In the genomic region with DNA sequence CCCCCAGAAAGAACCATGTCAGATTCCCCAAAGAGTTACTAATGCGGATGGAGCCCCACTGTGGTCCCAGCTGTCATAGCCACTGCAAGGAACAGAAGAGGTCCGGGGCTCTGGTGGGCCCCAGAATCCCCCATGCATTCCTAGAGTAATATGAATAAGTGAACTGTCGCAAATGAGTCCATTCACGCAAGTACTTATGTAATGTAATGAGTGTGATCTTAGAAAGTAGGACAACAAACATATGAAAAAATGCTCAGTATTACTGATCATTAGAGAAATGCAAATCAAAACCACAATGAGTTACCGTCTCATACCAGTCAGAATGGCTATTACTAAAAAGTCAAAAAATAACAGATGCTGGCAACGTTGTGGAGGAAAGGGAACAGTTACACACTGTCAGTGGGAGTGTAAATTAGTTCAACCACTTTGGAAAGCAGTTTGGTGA, we compare ENCODE assay signal across 9 cellular contexts.
DNase-seq lines count a peak whose midpoint lies in the region; ATAC-seq and TF ChIP-seq lines count a peak whose summit lies in the region.
"Had no signal": no experiment of that assay in that cellular context is flagged by ENCODE, and none has a peak within 500 bp of the region (broad histone marks: within the 10 kb centered on the region; RNA-seq: fewer than 3 reads in every experiment).

No MANE protein-coding gene starts in this region.

- H3K36me3 ChIP-seq in MG63 (no peaks in the 10 kb centered on the region), Caco-2 (ENCODE audit: control insufficient read depth, insufficient read depth, low read length) (no peaks in the 10 kb centered on the region)

- H3K27me3 Mint-ChIP-seq in natural killer cell treated with Interleukin-12 subunit alpha and Interleukin-12 subunit beta and Interleukin-15 and Interleukin-18, amount 100 ng/mL, for 72 hours = peaks cover 0 to 2% of the 10 kb centered on the region in 2 donors
- H3K27me3 Mint-ChIP-seq in natural killer cell (ENCODE audit: low read depth in 2 of 2) (peaks cover 0 to 6% of the 10 kb centered on the region in 2 donors), Caco-2 (ENCODE audit: insufficient read depth, unreplicated experiment) (no peaks in the 10 kb centered on the region)
- peaks cover 18% of the 10 kb centered on the region for H3K27me3 Mint-ChIP-seq in stimulated activated naive CD8-positive, alpha-beta T cell treated with anti-CD3 and anti-CD28 coated beads, Interleukin-15, amount 100 ng/mL, for 72 hours

- no peak for DNase-seq in natural killer cell treated with Interleukin-12 subunit alpha and Interleukin-12 subunit beta and Interleukin-15 and Interleukin-18, amount 100 ng/mL, for 72 hours (ENCODE audit: low spot score)
- no peak for DNase-seq in natural killer cell
- peak in 1 of 2 donors; percentile 48 for DNase-seq in stimulated activated naive CD8-positive, alpha-beta T cell treated with anti-CD3 and anti-CD28 coated beads, Interleukin-15, amount 100 ng/mL, for 72 hours
- no peak for DNase-seq in MG63
- DNase-seq in Caco-2 = no peak
- DNase-seq in cerebellum (ENCODE audit: low spot score) = no peak
- DNase-seq: NCI-H748 treated with DMSO at 0.1 percent for 48 hours had no signal

- H3K9me3 ChIP-seq in MG63 = no peaks in the 10 kb centered on the region
- no peaks in the 10 kb centered on the region for H3K9me3 ChIP-seq in Caco-2

- peak in 1 of 2 donors; percentile 79 for ATAC-seq in natural killer cell treated with Interleukin-12 subunit alpha and Interleukin-12 subunit beta and Interleukin-15 and Interleukin-18, amount 100 ng/mL, for 72 hours
- ATAC-seq in natural killer cell = no peak
- peak; percentile 81 for ATAC-seq in GM21717 (IDR thresholded peaks at IDR 0.05; ENCODE audit: unreplicated experiment)
- peak; percentile 81 for ATAC-seq in HG03342 (IDR thresholded peaks at IDR 0.05; ENCODE audit: unreplicated experiment)
- ATAC-seq in stimulated activated naive CD8-positive, alpha-beta T cell treated with anti-CD3 and anti-CD28 coated beads, Interleukin-15, amount 100 ng/mL, for 72 hours = peak; percentile 66

- POLR2A ChIA-PET in Caco-2 (lab: Charles Lee) = no interaction called here

- H3K4me1 ChIP-seq in Caco-2 = peaks cover 19% of the 10 kb centered on the region

- intact Hi-C loops in natural killer cell (cut with micrococcal nuclease) (no loop called here), Caco-2 (cut with micrococcal nuclease; ENCODE audit: unreplicated experiment) (no loop called here)

- H3K27ac Mint-ChIP-seq in natural killer cell treated with Interleukin-12 subunit alpha and Interleukin-12 subunit beta and Interleukin-15 and Interleukin-18, amount 100 ng/mL, for 72 hours = peak overlapping the region; percentile 62 to 71
- H3K27ac Mint-ChIP-seq in natural killer cell (no peak overlapping the region), Caco-2 (ENCODE audit: unreplicated experiment) (no peak overlapping the region)
- H3K27ac Mint-ChIP-seq in stimulated activated naive CD8-positive, alpha-beta T cell treated with anti-CD3 and anti-CD28 coated beads, Interleukin-15, amount 100 ng/mL, for 72 hours = peak overlapping the region; percentile 3 to 44

- H3K36me3 Mint-ChIP-seq in natural killer cell treated with Interleukin-12 subunit alpha and Interleukin-12 subunit beta and Interleukin-15 and Interleukin-18, amount 100 ng/mL, for 72 hours = peaks cover 8% of the 10 kb centered on the region
- H3K36me3 Mint-ChIP-seq in natural killer cell = no peaks in the 10 kb centered on the region
- H3K36me3 Mint-ChIP-seq in Caco-2 (ENCODE audit: insufficient read depth, unreplicated experiment) = no peaks in the 10 kb centered on the region

- peaks cover 27 to 33% of the 10 kb centered on the region in 2 donors for H3K4me1 Mint-ChIP-seq in natural killer cell treated with Interleukin-12 subunit alpha and Interleukin-12 subunit beta and Interleukin-15 and Interleukin-18, amount 100 ng/mL, for 72 hours (ENCODE audit: low read depth in 2 of 2)
- H3K4me1 Mint-ChIP-seq in natural killer cell (no peaks in the 10 kb centered on the region), Caco-2 (ENCODE audit: low read depth, unreplicated experiment) (no peaks in the 10 kb centered on the region)
- H3K4me1 Mint-ChIP-seq in stimulated activated naive CD8-positive, alpha-beta T cell treated with anti-CD3 and anti-CD28 coated beads, Interleukin-15, amount 100 ng/mL, for 72 hours = peaks cover 32% of the 10 kb centered on the region

- H3K4me3 ChIP-seq in MG63 (no peak overlapping the region), Caco-2 (ENCODE audit: low read depth, low read length) (no peak overlapping the region)

- CTCF ChIA-PET in Caco-2 (lab: Charles Lee) = no interaction called here

- H3K27me3 ChIP-seq in MG63 (no peaks in the 10 kb centered on the region), Caco-2 (replicated peaks; ENCODE audit: control insufficient read depth, insufficient read depth, low read length) (no peaks in the 10 kb centered on the region)

- H3K4me3 Mint-ChIP-seq in natural killer cell treated with Interleukin-12 subunit alpha and Interleukin-12 subunit beta and Interleukin-15 and Interleukin-18, amount 100 ng/mL, for 72 hours = peak overlapping the region; percentile 32
- H3K4me3 Mint-ChIP-seq in natural killer cell (no peak overlapping the region), Caco-2 (ENCODE audit: unreplicated experiment) (no peak overlapping the region)
- H3K4me3 Mint-ChIP-seq in stimulated activated naive CD8-positive, alpha-beta T cell treated with anti-CD3 and anti-CD28 coated beads, Interleukin-15, amount 100 ng/mL, for 72 hours = peak overlapping the region in 1 of 2 donors; percentile 13

- no peaks in the 10 kb centered on the region for H3K9me3 Mint-ChIP-seq in natural killer cell treated with Interleukin-12 subunit alpha and Interleukin-12 subunit beta and Interleukin-15 and Interleukin-18, amount 100 ng/mL, for 72 hours
- no peaks in the 10 kb centered on the region for H3K9me3 Mint-ChIP-seq in natural killer cell
- peaks cover 0 to 5% of the 10 kb centered on the region in 2 donors for H3K9me3 Mint-ChIP-seq in stimulated activated naive CD8-positive, alpha-beta T cell treated with anti-CD3 and anti-CD28 coated beads, Interleukin-15, amount 100 ng/mL, for 72 hours
- no peaks in the 10 kb centered on the region for H3K9me3 Mint-ChIP-seq in Caco-2 (ENCODE audit: unreplicated experiment)

- no TSS peak for BruUV-seq in Caco-2 (replicated peaks; lab: Mats Ljungman, UMichigan)

- TF ChIP-seq CTCF in natural killer cell (IDR thresholded peaks at IDR 0.05) (no peak), Caco-2 (IDR thresholded peaks at IDR 0.05; ENCODE audit: insufficient read depth in 1 of 2, low read depth in 1 of 2, low read length in 1 of 2, severe bottlenecking in 1 of 2, unreplicated experiment in 1 of 2) (no peak)

Comparison
In these comparisons a context has a peak if more than half of its experiments do, and no peak if none do; other contexts are left out.
1. H3K27ac Mint-ChIP-seq: peak in natural killer cell treated with Interleukin-12 subunit alpha and Interleukin-12 subunit beta and Interleukin-15 and Interleukin-18, amount 100 ng/mL, for 72 hours (2 of 2) and stimulated activated naive CD8-positive, alpha-beta T cell treated with anti-CD3 and anti-CD28 coated beads, Interleukin-15, amount 100 ng/mL, for 72 hours (2 of 2); none in natural killer cell (0 of 2) and Caco-2 (single experiment).
2. ATAC-seq: peak in GM21717 (single experiment), HG03342 (single experiment) and stimulated activated naive CD8-positive, alpha-beta T cell treated with anti-CD3 and anti-CD28 coated beads, Interleukin-15, amount 100 ng/mL, for 72 hours (single experiment); none in natural killer cell (0 of 3).